In the genomic region with DNA sequence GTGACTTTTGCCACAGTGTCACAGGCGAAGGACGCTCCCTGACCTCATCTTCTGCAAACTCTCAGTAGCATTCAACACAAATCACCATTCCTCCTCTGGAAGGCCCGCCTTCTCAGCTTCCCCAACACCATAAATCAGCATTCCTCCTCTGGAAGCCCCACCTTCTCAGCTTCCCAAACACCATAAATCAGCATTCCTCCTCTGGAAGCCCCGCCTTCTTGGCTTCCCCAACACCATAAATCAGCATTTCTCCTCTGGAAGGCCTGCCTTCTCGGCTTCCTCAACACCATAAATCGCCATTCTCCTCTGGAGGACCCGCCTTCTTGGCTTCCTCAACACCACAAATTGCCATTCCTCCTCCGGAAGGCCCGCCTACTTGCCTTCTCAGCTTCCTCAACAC, we compare ENCODE assay signal across 20 cellular contexts.
"Had no signal": no experiment of that assay in that cellular context is flagged by ENCODE, and none has a peak within 500 bp of the region (broad histone marks: within the 10 kb centered on the region; RNA-seq: fewer than 3 reads in every experiment).

No MANE protein-coding gene starts in this region.

- H2AFZ ChIP-seq: neural progenitor cell had no signal

- H3K27ac ChIP-seq: esophagus squamous epithelium, gastroesophageal sphincter, neural progenitor cell, ovary, right atrium auricular region, sigmoid colon, skin epidermis, stomach, thoracic aorta, transverse colon had no signal

- H3K27me3 ChIP-seq: esophagus squamous epithelium, gastroesophageal sphincter, neural progenitor cell, ovary, right atrium auricular region, sigmoid colon, stomach, transverse colon had no signal

- H3K9ac ChIP-seq: neural progenitor cell had no signal

- FAIRE-seq: colon had no signal

- H3K9me3 ChIP-seq: esophagus squamous epithelium, ovary, sigmoid colon, stomach, thoracic aorta, transverse colon had no signal

- H3K4me2 ChIP-seq: neural progenitor cell had no signal

- H3K36me3 ChIP-seq: esophagus squamous epithelium, gastroesophageal sphincter, neural progenitor cell, ovary, right atrium auricular region, sigmoid colon, stomach, thoracic aorta, transverse colon had no signal

- H3K4me1 ChIP-seq: esophagus squamous epithelium, gastroesophageal sphincter, neural progenitor cell, right atrium auricular region, sigmoid colon, stomach, transverse colon had no signal

- H3K4me3 ChIP-seq: esophagus squamous epithelium, gastroesophageal sphincter, neural progenitor cell, ovary, right atrium auricular region, sigmoid colon, skin epidermis, stomach, thoracic aorta, transverse colon had no signal

- DNase-seq: esophagus squamous epithelium; foreskin fibroblast; glutamatergic neuron; immature natural killer cell; left colon; natural killer cell; nucleus accumbens; ovary; sigmoid colon; stimulated activated CD4-positive, alpha-beta T cell treated with anti-CD3 and anti-CD28 coated beads, Interleukin-12 subunit alpha, Interleukin-12 subunit beta, amount 100 ng/mL, for 4 hours; stimulated activated naive CD4-positive, alpha-beta T cell; stomach; substantia nigra; transverse colon had no signal
